1 cellular context compared by ENCODE assay signal in genomic region chr12:42238240-42239140, GRCh38.
A peak's percentile ranks its signal among the peaks of the same experiment; 100 is the strongest.
TF ChIP-seq lines count a peak whose summit lies in the region.

Gene YAF2, minus strand, starts transcription at chr12:42238248. Its CDS starts 68 bp downstream, at chr12:42238180.

TF ChIP-seq in K562, 482 proteins besides CTCF, POLR2A, EP300 and RAD21 (continued from another document and continues in another):
- TF ChIP-seq ZNF740 (CRISPR knock-in tag; IDR thresholded peaks at IDR 0.05) (no peak), ZNF740 (tag; IDR thresholded peaks at IDR 0.05) (no peak), MEIS2 (IDR thresholded peaks at IDR 0.05; ENCODE audit: partially characterized antibody) (no peak), ZBTB34 (CRISPR knock-in tag; IDR thresholded peaks at IDR 0.05) (no peak), MCM5 (IDR thresholded peaks at IDR 0.05; ENCODE audit: low read depth) (no peak), ZBTB17 (CRISPR knock-in tag; IDR thresholded peaks at IDR 0.05) (no peak), BDP1 (IDR thresholded peaks at IDR 0.05; ENCODE audit: insufficient read depth, insufficient read length) (no peak), ETV1 (tag; conservative IDR thresholded peaks at IDR 0.05; ENCODE audit: low read depth) (no peak), SREBF2 (CRISPR knock-in tag; IDR thresholded peaks at IDR 0.05) (no peak), RAD51 (IDR thresholded peaks at IDR 0.05; ENCODE audit: borderline replicate concordance, low read depth) (peak; percentile 68; the same call in 1 of the 2 replicates), PML (IDR thresholded peaks at IDR 0.05; ENCODE audit: low read length) (no peak; the same call in 1 of the 2 replicates), ATF4 (CRISPR knock-in tag; IDR thresholded peaks at IDR 0.05) (no peak), UBTF (IDR thresholded peaks at IDR 0.05; ENCODE audit: borderline replicate concordance in 1 of 2, low read depth in 2 of 2, low read length in 2 of 2) (peak in 1 of 2 experiments; percentile 68; a peak in 2 of 4 replicates), PYGO2 (tag; IDR thresholded peaks at IDR 0.05) (no peak), RREB1 (CRISPR knock-in tag; IDR thresholded peaks at IDR 0.05) (no peak), ZNF785 (CRISPR knock-in tag; IDR thresholded peaks at IDR 0.05) (no peak), ZBTB8A (IDR thresholded peaks at IDR 0.05; ENCODE audit: partially characterized antibody) (no peak), PTBP1 (IDR thresholded peaks at IDR 0.05; ENCODE audit: low read depth, low read length) (no peak), MNT (conservative IDR thresholded peaks at IDR 0.05) (peak in 1 of 2 experiments; percentile 47; a peak in 1 of 4 replicates), RFX7 (CRISPR knock-in tag; IDR thresholded peaks at IDR 0.05) (no peak), ZNF609 (CRISPR knock-in tag; IDR thresholded peaks at IDR 0.05; ENCODE audit: borderline replicate concordance) (no peak), EP400 (IDR thresholded peaks at IDR 0.05) (no peak; the same call in 1 of the 2 replicates), MAX (CRISPR knock-in tag; IDR thresholded peaks at IDR 0.05) (0 out of 2 replicates have a peak, but pooled peaks have one; percentile 38), NELFE (IDR thresholded peaks at IDR 0.05; ENCODE audit: insufficient read depth, insufficient read length) (no peak), TAF7 (tag; IDR thresholded peaks at IDR 0.05) (no peak), HDAC2 (IDR thresholded peaks at IDR 0.05) (no peak), ELF2 (CRISPR knock-in tag; IDR thresholded peaks at IDR 0.05) (no peak), ZC3H8 (IDR thresholded peaks at IDR 0.05) (no peak), ZNF217 (CRISPR knock-in tag; IDR thresholded peaks at IDR 0.05) (no peak), RBBP5 (IDR thresholded peaks at IDR 0.05; ENCODE audit: borderline replicate concordance, insufficient read depth, low read length, poor library complexity, severe bottlenecking) (peak; percentile 88), NBN (IDR thresholded peaks at IDR 0.05; ENCODE audit: low read depth) (0 out of 2 replicates have a peak, but pooled peaks have one; percentile 17), KLF1 (tag; IDR thresholded peaks at IDR 0.05) (no peak), BHLHE40 (IDR thresholded peaks at IDR 0.05; ENCODE audit: low read length) (peak; percentile 89), CC2D1A (IDR thresholded peaks at IDR 0.05) (no peak), GABPA (tag; conservative IDR thresholded peaks at IDR 0.05; ENCODE audit: low read depth) (peak; percentile 76; the same call in 1 of the 2 replicates), HOMEZ (CRISPR knock-in tag; IDR thresholded peaks at IDR 0.05) (no peak), MXI1 (IDR thresholded peaks at IDR 0.05; ENCODE audit: low read depth, low read length) (no peak), RNF2 (IDR thresholded peaks at IDR 0.05) (no peak), THRAP3 (IDR thresholded peaks at IDR 0.05; ENCODE audit: borderline replicate concordance) (no peak), STAG1 (CRISPR knock-in tag; IDR thresholded peaks at IDR 0.05; ENCODE audit: borderline replicate concordance) (no peak), HMGN3 (IDR thresholded peaks at IDR 0.05; ENCODE audit: borderline replicate concordance, extremely low read depth, insufficient read length, low read depth, low read length) (peak; percentile 56), SMAD2 (IDR thresholded peaks at IDR 0.05; ENCODE audit: low read depth, low read length) (no peak), ZNF184 (CRISPR knock-in tag; IDR thresholded peaks at IDR 0.05) (no peak), ADNP (tag; IDR thresholded peaks at IDR 0.05) (no peak), FUS (optimal IDR thresholded peaks at IDR 0.05; ENCODE audit: low read depth, low read length) (no peak), PCBP2 (IDR thresholded peaks at IDR 0.05; ENCODE audit: low read depth, low read length, poor library complexity, severe bottlenecking) (no peak), STAT5B (CRISPR knock-in tag; IDR thresholded peaks at IDR 0.05) (no peak)
